ENCODE assay signal across 25 cellular contexts in the genomic region with DNA sequence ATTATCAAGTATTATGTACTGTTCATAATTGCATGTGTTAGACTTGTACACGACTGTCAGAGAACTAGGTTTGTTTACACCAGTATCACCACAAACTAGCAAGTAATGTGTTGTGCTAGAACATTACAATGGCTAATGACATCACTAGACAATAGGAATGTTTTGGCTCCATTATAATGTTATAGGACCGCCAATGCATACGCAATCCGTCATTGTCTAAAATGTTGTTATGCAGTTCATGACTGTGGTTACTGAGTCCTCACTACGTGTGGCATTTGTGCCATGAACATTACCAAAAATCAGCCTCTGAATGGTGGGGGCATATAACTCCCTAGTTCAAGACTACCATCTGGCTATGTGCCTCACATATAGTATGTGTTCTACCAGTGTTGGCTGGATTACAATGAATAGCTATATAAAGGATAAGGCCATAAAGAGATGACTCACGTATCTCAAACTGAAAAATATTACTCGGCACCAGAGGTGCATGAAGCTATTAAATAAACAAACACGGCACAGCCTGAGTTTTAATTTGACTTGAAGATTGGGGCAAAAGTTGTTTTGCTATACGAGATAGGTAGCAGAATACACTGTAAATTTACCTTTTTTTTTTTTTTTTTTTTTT.
"Had no signal": no experiment of that assay in that cellular context is flagged by ENCODE, and none has a peak within 500 bp of the region (broad histone marks: within the 10 kb centered on the region; RNA-seq: fewer than 3 reads in every experiment).

No MANE protein-coding gene starts in this region.

- H3K4me1 Mint-ChIP-seq: IgD-negative memory B cell had no signal

- H3K36me3 ChIP-seq: MG63, Peyer's patch, SJCRH30 had no signal

- H3K9me3 ChIP-seq: MG63, Peyer's patch, SJCRH30 had no signal

- H3K36me3 Mint-ChIP-seq: IgD-negative memory B cell had no signal

- H3K27me3 ChIP-seq: MG63, Peyer's patch, SJCRH30 had no signal

- H3K27me3 Mint-ChIP-seq: IgD-negative memory B cell had no signal

- H3K4me3 Mint-ChIP-seq: IgD-negative memory B cell had no signal

- DNase-seq: Kasumi-1, MG63, NCI-H1092, NCI-H1105 treated with DMSO at 0.1 percent for 48 hours, NCI-H1417 treated with DMSO at 0.1 percent for 48 hours, NCI-H146, NCI-H1694 treated with DMSO at 0.1 percent for 48 hours, NCI-H1930, NCI-H2081, NCI-H2107, NCI-H2227 treated with DMSO at 0.1 percent for 48 hours, NCI-H446, NCI-H510A, NCI-H524 treated with DMSO at 0.1 percent for 48 hours, NCI-H69, NCI-H774, Peyer's patch, SHP77 treated with DMSO at 0.1 percent for 48 hours, SJCRH30 had no signal

- H3K4me3 ChIP-seq: K562, MG63, Peyer's patch, SJCRH30 had no signal

- ATAC-seq: K562, Right ventricle myocardium inferior, SK-N-SH treated with all-trans-retinoic acid at 6 μM for 48 hours had no signal

- FAIRE-seq: HTR-8/SVneo, K562 had no signal

- H3K27ac Mint-ChIP-seq: IgD-negative memory B cell had no signal

- H3K27ac ChIP-seq: HL-60, Peyer's patch, SJCRH30 had no signal

- H3K4me1 ChIP-seq: Peyer's patch, SJCRH30 had no signal
